31 cellular contexts compared by ENCODE assay signal in the genomic region with DNA sequence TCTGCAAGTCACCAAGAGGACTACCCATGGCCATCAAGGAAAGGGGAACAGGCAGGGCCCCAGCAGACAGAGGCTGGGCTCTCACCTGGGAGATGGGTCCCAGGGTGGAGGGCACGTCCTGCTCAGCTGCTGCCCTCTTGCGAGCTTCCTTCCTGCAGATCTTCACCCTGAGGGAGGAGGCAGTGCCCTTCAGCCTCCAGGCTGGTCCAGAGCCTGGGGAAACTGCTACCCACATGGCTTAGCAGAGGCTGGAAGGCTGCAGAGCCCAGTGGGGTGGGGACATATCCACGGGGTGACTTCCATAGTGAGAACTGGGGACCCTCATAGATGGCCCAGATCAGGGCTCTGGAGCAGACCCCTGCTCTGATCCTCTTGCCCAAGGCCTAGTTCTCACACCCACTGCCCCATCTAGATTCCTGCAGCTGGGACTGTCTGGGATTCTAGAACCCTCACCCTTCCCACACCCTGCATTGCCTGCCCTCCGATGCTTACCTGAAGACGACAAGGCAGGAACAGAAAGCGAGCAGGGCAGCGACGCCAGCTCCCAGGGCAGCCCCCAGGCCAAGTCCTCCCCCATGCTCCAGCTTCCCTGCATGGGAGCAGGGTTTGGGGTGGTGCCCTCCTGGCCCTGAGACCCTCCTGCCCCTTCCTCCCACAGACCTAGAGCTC. TPM values are rescaled to one million over a fixed set of nuclear protein-coding genes. Genes with fewer than 3 reads are reported as not detected.
A peak's percentile ranks its signal among the peaks of the same experiment; 100 is the strongest.
DNase-seq lines count a peak whose midpoint lies in the region; ATAC-seq, FAIRE-seq and TF ChIP-seq lines count a peak whose summit lies in the region.
"Had no signal": no experiment of that assay in that cellular context is flagged by ENCODE, and none has a peak within 500 bp of the region (broad histone marks: within the 10 kb centered on the region; RNA-seq: fewer than 3 reads in every experiment).

No MANE protein-coding gene starts in this region.

- H3K36me3 Mint-ChIP-seq in type B pancreatic cell, result no peaks in the 10 kb centered on the region
- H3K36me3 Mint-ChIP-seq: CD8-positive, alpha-beta T cell had no signal

- no peak overlapping the region for H3K4me3 Mint-ChIP-seq in type B pancreatic cell
- H3K4me3 Mint-ChIP-seq: CD8-positive, alpha-beta T cell; GM23338 had no signal

- peaks cover 36% of the 10 kb centered on the region for H3K4me1 Mint-ChIP-seq in type B pancreatic cell (ENCODE audit: unreplicated experiment)

- TF ChIP-seq CTCF in body of pancreas (IDR thresholded peaks at IDR 0.05), result no peak
- TF ChIP-seq CTCF in lower lobe of right lung (IDR thresholded peaks at IDR 0.05), result no peak
- TF ChIP-seq CTCF in pancreas (IDR thresholded peaks at IDR 0.05), result no peak
- TF ChIP-seq CTCF in type B pancreatic cell (conservative IDR thresholded peaks at IDR 0.05), result no peak

- H4K20me1 ChIP-seq in BLaER1 treated with 17β-estradiol and CSF1 and Interleukin-3, amounts not matched to agents 10 nM and 100 nM, result peaks cover 0 to 8% (median 0%) of the 10 kb centered on the region in 11 experiments; a peak in 3 of 22 replicates

- intact Hi-C loops in body of pancreas (cut with DNase I) (no loop called here), lower lobe of right lung (cut with DNase I) (no loop called here), pancreas (cut with DNase I) (no loop called here)

- WGBS in body of pancreas, 2 donors, result 25 to 39% methylated on average over 6 to 8 of the region's 8 CpGs
- 35 to 51% methylated on average over 8 of the region's 8 CpGs for WGBS in pancreas, 2 donors

- no peak overlapping the region for H3K9ac ChIP-seq in BLaER1 treated with 17β-estradiol and CSF1 and Interleukin-3, amounts not matched to agents 10 nM and 100 nM

- peaks cover 0 to 17% (median 10%) of the 10 kb centered on the region in 11 experiments; a peak in 12 of 22 replicates for H3K9me3 ChIP-seq in BLaER1 treated with 17β-estradiol and CSF1 and Interleukin-3, amounts not matched to agents 10 nM and 100 nM (replicated peaks in 1 of 11)
- H3K9me3 ChIP-seq in body of pancreas, result no peaks in the 10 kb centered on the region
- H3K9me3 ChIP-seq in lower lobe of right lung, result no peaks in the 10 kb centered on the region
- no peaks in the 10 kb centered on the region for H3K9me3 ChIP-seq in pancreas
- H3K9me3 ChIP-seq: A549, Caco-2, MG63, SJSA1 had no signal

- no peak overlapping the region for H3K4me3 ChIP-seq in BLaER1 treated with 17β-estradiol and CSF1 and Interleukin-3, amounts not matched to agents 10 nM and 100 nM
- no peak overlapping the region for H3K4me3 ChIP-seq in body of pancreas
- no peak overlapping the region for H3K4me3 ChIP-seq in lower lobe of right lung
- H3K4me3 ChIP-seq in pancreas, result peak overlapping the region in 1 of 4 donors; percentile 14
- H3K4me3 ChIP-seq: A549, GM12878, GM23338, HAP-1, MG63, PC-9, SJSA1 had no signal

- no peak overlapping the region for H3K27ac ChIP-seq in BLaER1 treated with 17β-estradiol and CSF1 and Interleukin-3, amounts not matched to agents 10 nM and 100 nM
- H3K27ac ChIP-seq in body of pancreas (peak overlapping the region in 3 of 4 donors; percentile 75 to 90 (median 80)), lower lobe of right lung (no peak overlapping the region), pancreas (peak overlapping the region in 3 of 4 donors; percentile 58 to 85 (median 63))
- H3K27ac ChIP-seq: A549, C4-2B, PC-9, SJSA1 had no signal

- no peaks in the 10 kb centered on the region for H3K27me3 ChIP-seq in BLaER1 treated with 17β-estradiol and CSF1 and Interleukin-3, amounts not matched to agents 10 nM and 100 nM
- H3K27me3 ChIP-seq in body of pancreas (no peaks in the 10 kb centered on the region), lower lobe of right lung (ENCODE audit: low read depth) (no peaks in the 10 kb centered on the region), pancreas (no peaks in the 10 kb centered on the region)
- H3K27me3 ChIP-seq: MG63 had no signal

- DNase-seq in body of pancreas, result no peak
- DNase-seq in lower lobe of right lung, result peak; percentile 24
- no peak for DNase-seq in pancreas
- no peak for DNase-seq in NCI-H2171 (lab: John Stamatoyannopoulos, UW)
- DNase-seq in type B pancreatic cell (ENCODE audit: extremely low spot score, unreplicated experiment), result no peak
- DNase-seq in MV-4-11 (lab: John Stamatoyannopoulos, UW), result no peak
- DNase-seq in NK-92 treated with Interleukin-12 subunit alpha and Interleukin-12 subunit beta, amount 100 ng/mL, for 24 hours (lab: John Stamatoyannopoulos, UW), result no peak
- DNase-seq: AML-193; Caco-2; CD8-positive, alpha-beta T cell; GDM1; IMR-90; KG1; MG63; NCI-H1092; NCI-H1417 treated with DMSO at 0.1 percent for 48 hours; NCI-H187; NCI-H2081 treated with DMSO at 0.1 percent for 48 hours; NCI-H2171 treated with DMSO at 0.1 percent for 48 hours; NCI-H524; NCI-H748 treated with DMSO at 0.1 percent for 48 hours; PC-9 had no signal

- no peaks in the 10 kb centered on the region for H3K27me3 Mint-ChIP-seq in type B pancreatic cell

- H3K36me3 ChIP-seq in BLaER1 treated with 17β-estradiol and CSF1 and Interleukin-3, amounts not matched to agents 10 nM and 100 nM, result no peaks in the 10 kb centered on the region; a peak in 1 of 22 replicates
- H3K36me3 ChIP-seq in body of pancreas (replicated peaks in 1 of 2; ENCODE audit: insufficient read depth in 1 of 2, low read depth in 2 of 2) (no peaks in the 10 kb centered on the region), lower lobe of right lung (no peaks in the 10 kb centered on the region), pancreas (no peaks in the 10 kb centered on the region)
- H3K36me3 ChIP-seq: HAP-1, MG63, SJSA1 had no signal

- ATAC-seq in body of pancreas (no peak), lower lobe of right lung (no peak), pancreas (peak in 1 of 4 donors; percentile 3)
- ATAC-seq: A549; CD8-positive, alpha-beta T cell; GM12878; GM23338; Right ventricle myocardium inferior had no signal

- FAIRE-seq in pancreas (lab: Jason Lieb, UNC), result no peak
- FAIRE-seq: A549, GM12878 had no signal

- H3K4me1 ChIP-seq in BLaER1 treated with 17β-estradiol and CSF1 and Interleukin-3, amounts not matched to agents 10 nM and 100 nM, result peaks cover 35 to 65% (median 57%) of the 10 kb centered on the region in 10 experiments
- H3K4me1 ChIP-seq in body of pancreas (peaks cover 77% of the 10 kb centered on the region), lower lobe of right lung (peaks cover 35% of the 10 kb centered on the region), pancreas (peaks cover 19 to 60% (median 37%) of the 10 kb centered on the region in 3 donors)
- H3K4me1 ChIP-seq: A549, HAP-1 had no signal

- H3K27ac Mint-ChIP-seq in type B pancreatic cell, result no peak overlapping the region
- H3K27ac Mint-ChIP-seq: CD8-positive, alpha-beta T cell; GM23338 had no signal

- H3K4me2 ChIP-seq in BLaER1 treated with 17β-estradiol and CSF1 and Interleukin-3, amounts not matched to agents 10 nM and 100 nM, result peak overlapping the region in 10 of 11 experiments; percentile 42 to 86 (median 61); a peak in 18 of 22 replicates
- H3K4me2 ChIP-seq: A549, GM23338 had no signal

- no peak for TF ChIP-seq POLR2A in body of pancreas (IDR thresholded peaks at IDR 0.05)

- no peaks in the 10 kb centered on the region for H3K9me3 Mint-ChIP-seq in type B pancreatic cell
- H3K9me3 Mint-ChIP-seq: CD8-positive, alpha-beta T cell had no signal

RNA-seq across cellular contexts. Expression of a gene that starts 9.0 kb away (rescaled TPM):
- total RNA-seq in body of pancreas (10 to 100 TPM in 1 of 2 donors, 1 to 10 TPM in 1; 1.3 to 12.5 TPM), lower lobe of right lung (7.7 TPM), pancreas (10 to 100 TPM in 1 of 6 donors, 1 to 10 TPM in 3, under 1 TPM in 2; 0.14 to 26.5 (median 1.6) TPM), type B pancreatic cell (ENCODE audit: low replicate concordance) (0.27 and 0.36 TPM in 2 replicates)
- polyA plus RNA-seq in pancreas, result 1 to 10 TPM in 1 of 2 donors, under 1 TPM in 1; 0.35 to 5.1 TPM
- total RNA-seq: Caco-2; CD8-positive, alpha-beta T cell; GM12878; GM23338; IMR-90; PC-9; RPMI7951; SJSA1 had no signal
- polyA plus RNA-seq: A549, GM12878, GM23338, IMR-90 had no signal

RNA-seq across cellular contexts. Expression of a gene that starts 22.6 kb away (rescaled TPM):
- total RNA-seq in body of pancreas (10 to 100 TPM; 17.9 to 21.8 TPM), lower lobe of right lung (36.5 TPM), pancreas (10 to 100 TPM; 11.4 to 26.4 (median 15.0) TPM), type B pancreatic cell (ENCODE audit: low replicate concordance) (77.4 and 88.8 TPM in 2 replicates)
- 10 to 100 TPM; 19.6 to 20.7 TPM for polyA plus RNA-seq in pancreas

RNA-seq across cellular contexts. Expression of a gene that starts 22.9 kb away (rescaled TPM):
- total RNA-seq in body of pancreas, result 10 to 100 TPM in 1 of 2 donors, 1 to 10 TPM in 1; 4.7 to 12.2 TPM
- total RNA-seq in lower lobe of right lung, result 13.8 TPM
- total RNA-seq in pancreas, result 10 to 100 TPM in 3 of 6 donors, 1 to 10 TPM in 3; 8.2 to 16.6 (median 11.2) TPM
- polyA plus RNA-seq in pancreas, result 10 to 100 TPM; 16.0 to 25.7 TPM
- 18.1 and 21.4 TPM in 2 replicates for total RNA-seq in type B pancreatic cell (ENCODE audit: low replicate concordance)

RNA-seq across cellular contexts. Expression of a gene that starts 55.3 kb away (rescaled TPM):
- total RNA-seq in body of pancreas, result under 1 TPM in 1 of 2 donors, not detected in 1; 0.52 TPM
- total RNA-seq in lower lobe of right lung, result 1.6 TPM
- total RNA-seq in pancreas, result 1 to 10 TPM in 2 of 6 donors, under 1 TPM in 4; 0.23 to 4.0 (median 0.63) TPM
- polyA plus RNA-seq in pancreas, result 1 to 10 TPM in 1 of 2 donors, under 1 TPM in 1; 0.45 to 1.1 TPM
- 0.58 and 0.74 TPM in 2 replicates for total RNA-seq in type B pancreatic cell (ENCODE audit: low replicate concordance)
- total RNA-seq: PC-9 had no signal

Comparison
In these comparisons a context has a peak if more than half of its experiments do, and no peak if none do; other contexts are left out.
1. H3K27ac ChIP-seq: peak in body of pancreas (3 of 4) and pancreas (3 of 4); none in BLaER1 treated with 17β-estradiol and CSF1 and Interleukin-3, amounts not matched to agents 10 nM and 100 nM (0 of 11) and lower lobe of right lung (single experiment).